ENCODE assay signal across 23 cellular contexts in genomic region chr17:58593121-58593520, GRCh38.
DNase-seq lines count a peak whose midpoint lies in the region; ATAC-seq, FAIRE-seq and TF ChIP-seq lines count a peak whose summit lies in the region.
"Had no signal": no experiment of that assay in that cellular context is flagged by ENCODE, and none has a peak within 500 bp of the region (broad histone marks: within the 10 kb centered on the region; RNA-seq: fewer than 3 reads in every experiment).

No MANE protein-coding gene starts in this region.

- H3K4me1 ChIP-seq in GM23338 (ENCODE audit: insufficient read depth), result 0 out of 2 replicates have a peak, but pooled peaks cover 7% of the 10 kb centered on the region
- H3K4me1 ChIP-seq in BE2C, result no peaks in the 10 kb centered on the region; the same call in 1 of the 2 replicates
- H3K4me1 ChIP-seq: Caco-2 had no signal

- H3K4me3 Mint-ChIP-seq in GM23338 (no peak overlapping the region), nephron progenitor cell (no peak overlapping the region)
- H3K4me3 Mint-ChIP-seq: CD4-positive, alpha-beta T cell; CD8-positive, alpha-beta T cell had no signal

- FAIRE-seq in urothelium cell line (lab: Jason Lieb, UNC), result peak; percentile 27
- FAIRE-seq: A204.1, D721Med, GM12878, GM12892, GM18507 had no signal

- DNase-seq in GM23338 (ENCODE audit: low spot score) (no peak), nephron progenitor cell (no peak), urothelium cell line (ENCODE audit: low spot score) (no peak), HPDE6-E6E7 (ENCODE audit: extremely low spot score) (no peak), BE2C (no peak), DMS79 (lab: John Stamatoyannopoulos, UW) (no peak)
- DNase-seq: 8988T; ACHN; Caco-2; Calu3; CD4-positive, alpha-beta T cell; CD8-positive, alpha-beta T cell; DND-41; EL; GDM1 had no signal

- no peaks in the 10 kb centered on the region for H3K36me3 Mint-ChIP-seq in GM23338 (ENCODE audit: low read depth)
- no peaks in the 10 kb centered on the region for H3K36me3 Mint-ChIP-seq in nephron progenitor cell (ENCODE audit: low read depth)
- H3K36me3 Mint-ChIP-seq: CD8-positive, alpha-beta T cell had no signal

- no peaks in the 10 kb centered on the region for H3K79me2 ChIP-seq in GM23338 (replicated peaks; ENCODE audit: insufficient read depth)

- ATAC-seq in GM23338 (no peak), esophagus mucosa (peak; percentile 33)
- ATAC-seq: CD8-positive, alpha-beta T cell; GM12878 had no signal

- TF ChIP-seq CTCF in GM23338 (conservative IDR thresholded peaks at IDR 0.05; ENCODE audit: low read depth in 2 of 2) (no peak), nephron progenitor cell (IDR thresholded peaks at IDR 0.05) (no peak), BE2C (IDR thresholded peaks at IDR 0.05; ENCODE audit: low read depth, low read length) (no peak)

- H3K27me3 Mint-ChIP-seq in GM23338 (ENCODE audit: insufficient read depth, low read depth, poor library complexity), result peaks cover 4% of the 10 kb centered on the region
- no peaks in the 10 kb centered on the region for H3K27me3 Mint-ChIP-seq in nephron progenitor cell (ENCODE audit: low read depth, poor library complexity)
- H3K27me3 Mint-ChIP-seq: CD4-positive, alpha-beta T cell had no signal

- no peak overlapping the region for H3K27ac ChIP-seq in GM23338 (ENCODE audit: low read depth)
- H3K27ac ChIP-seq: BLaER1 treated with 17β-estradiol and CSF1 and Interleukin-3, amounts not matched to agents 10 nM and 100 nM; C4-2B had no signal

- H3K9me3 Mint-ChIP-seq in GM23338 (no peaks in the 10 kb centered on the region), nephron progenitor cell (no peaks in the 10 kb centered on the region)
- H3K9me3 Mint-ChIP-seq: CD4-positive, alpha-beta T cell; CD8-positive, alpha-beta T cell had no signal

- H3K27me3 ChIP-seq in GM23338 (ENCODE audit: insufficient read depth), result no peaks in the 10 kb centered on the region
- no peaks in the 10 kb centered on the region for H3K27me3 ChIP-seq in BE2C
- H3K27me3 ChIP-seq: BLaER1 treated with 17β-estradiol and CSF1 and Interleukin-3, amounts not matched to agents 10 nM and 100 nM had no signal

- H3K4me1 Mint-ChIP-seq in GM23338, result no peaks in the 10 kb centered on the region; the same call in 2 of the 3 replicates
- H3K4me1 Mint-ChIP-seq in nephron progenitor cell, result peaks cover 17% of the 10 kb centered on the region

- H2AFZ ChIP-seq in GM23338, result peak overlapping the region; percentile 28; the same call in 1 of the 2 replicates

- H3K9me3 ChIP-seq in BE2C, result no peaks in the 10 kb centered on the region
- H3K9me3 ChIP-seq: BLaER1 treated with 17β-estradiol and CSF1 and Interleukin-3, amounts not matched to agents 10 nM and 100 nM; Caco-2 had no signal

- H3K27ac Mint-ChIP-seq in GM23338, result no peak overlapping the region
- peak overlapping the region; percentile 47 for H3K27ac Mint-ChIP-seq in nephron progenitor cell
- H3K27ac Mint-ChIP-seq: CD4-positive, alpha-beta T cell; CD8-positive, alpha-beta T cell had no signal

- no peaks in the 10 kb centered on the region for H3K36me3 ChIP-seq in GM23338 (ENCODE audit: insufficient read depth)
- H3K36me3 ChIP-seq in BE2C, result no peaks in the 10 kb centered on the region
- H3K36me3 ChIP-seq: BLaER1 treated with 17β-estradiol and CSF1 and Interleukin-3, amounts not matched to agents 10 nM and 100 nM had no signal

- H3K4me3 ChIP-seq in GM23338, result no peak overlapping the region
- no peak overlapping the region for H3K4me3 ChIP-seq in BE2C (ENCODE audit: low read depth, low read length)
- H3K4me3 ChIP-seq: BLaER1 treated with 17β-estradiol and CSF1 and Interleukin-3, amounts not matched to agents 10 nM and 100 nM; GM12878 had no signal

- H3K9me2 ChIP-seq in GM23338 (ENCODE audit: insufficient read depth), result no peaks in the 10 kb centered on the region

- H4K20me1 ChIP-seq in GM23338 (replicated peaks; ENCODE audit: insufficient read depth), result no peaks in the 10 kb centered on the region
- H4K20me1 ChIP-seq: BLaER1 treated with 17β-estradiol and CSF1 and Interleukin-3, amounts not matched to agents 10 nM and 100 nM had no signal

- no peak overlapping the region for H3K4me2 ChIP-seq in GM23338
- H3K4me2 ChIP-seq: BLaER1 treated with 17β-estradiol and CSF1 and Interleukin-3, amounts not matched to agents 10 nM and 100 nM had no signal

- H3F3A ChIP-seq in GM23338 (replicated peaks; ENCODE audit: low read depth), result no peaks in the 10 kb centered on the region

TF ChIP-seq in GM23338, 12 proteins besides CTCF, POLR2A, EP300 and RAD21 (continues in another document):
- TF ChIP-seq ZNF114 (CRISPR knock-in tag; IDR thresholded peaks at IDR 0.05), result no peak
- TF ChIP-seq EZH2phosphoT487 (IDR thresholded peaks at IDR 0.05; ENCODE audit: unreplicated experiment), result no peak
- TF ChIP-seq EZH2 (IDR thresholded peaks at IDR 0.05; ENCODE audit: low read depth, unreplicated experiment), result no peak
- TF ChIP-seq ZNF331 (CRISPR knock-in tag; IDR thresholded peaks at IDR 0.05; ENCODE audit: low read depth), result no peak
- TF ChIP-seq CREB1 (CRISPR knock-in tag; IDR thresholded peaks at IDR 0.05; ENCODE audit: low read depth), result no peak
- TF ChIP-seq NANOG (IDR thresholded peaks at IDR 0.05; ENCODE audit: borderline replicate concordance), result no peak
- TF ChIP-seq JUNB (IDR thresholded peaks at IDR 0.05; ENCODE audit: unreplicated experiment), result no peak
- TF ChIP-seq, protein P1, sequence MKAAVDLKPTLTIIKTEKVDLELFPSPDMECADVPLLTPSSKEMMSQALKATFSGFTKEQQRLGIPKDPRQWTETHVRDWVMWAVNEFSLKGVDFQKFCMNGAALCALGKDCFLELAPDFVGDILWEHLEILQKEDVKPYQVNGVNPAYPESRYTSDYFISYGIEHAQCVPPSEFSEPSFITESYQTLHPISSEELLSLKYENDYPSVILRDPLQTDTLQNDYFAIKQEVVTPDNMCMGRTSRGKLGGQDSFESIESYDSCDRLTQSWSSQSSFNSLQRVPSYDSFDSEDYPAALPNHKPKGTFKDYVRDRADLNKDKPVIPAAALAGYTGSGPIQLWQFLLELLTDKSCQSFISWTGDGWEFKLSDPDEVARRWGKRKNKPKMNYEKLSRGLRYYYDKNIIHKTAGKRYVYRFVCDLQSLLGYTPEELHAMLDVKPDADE (IDR thresholded peaks at IDR 0.05), result no peak
- no peak for TF ChIP-seq ZNF462 (CRISPR knock-in tag; IDR thresholded peaks at IDR 0.05)
